ENCODE assay signal across 15 cellular contexts in the genomic region with DNA sequence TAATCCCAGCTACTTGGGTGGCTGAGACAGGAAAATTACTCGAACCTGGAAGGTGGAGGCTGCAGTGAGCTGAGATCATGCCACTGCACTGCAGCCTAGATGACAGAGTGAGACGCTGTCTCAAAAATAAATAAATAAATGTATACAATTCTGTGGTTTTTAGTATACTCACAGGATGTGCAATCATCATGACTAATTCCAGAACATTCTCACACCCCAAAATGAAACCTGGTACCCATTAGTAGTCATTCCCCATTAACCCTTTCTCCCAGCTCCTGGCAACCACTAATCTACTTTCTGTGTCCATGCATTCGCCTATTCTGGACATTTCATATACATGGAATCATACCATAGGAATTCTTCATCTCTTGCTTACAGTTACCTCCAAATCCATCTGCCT. TPM values are rescaled to one million over a fixed set of nuclear protein-coding genes. Genes with fewer than 3 reads are reported as not detected.
DNase-seq lines count a peak whose midpoint lies in the region; ATAC-seq and TF ChIP-seq lines count a peak whose summit lies in the region.
"Had no signal": no experiment of that assay in that cellular context is flagged by ENCODE, and none has a peak within 500 bp of the region (broad histone marks: within the 10 kb centered on the region; RNA-seq: fewer than 3 reads in every experiment).

No MANE protein-coding gene starts in this region.

- DNase-seq in AG10803 (ENCODE audit: low read depth): peak; percentile 46
- peak; percentile 11 for DNase-seq in dermis blood vessel endothelial cell
- DNase-seq in DMS79 (lab: John Stamatoyannopoulos, UW): no peak
- no peak for DNase-seq in SHP77 (lab: John Stamatoyannopoulos, UW)
- no peak for DNase-seq in AG08396 (ENCODE audit: low spot score)
- DNase-seq in NCI-H2081 (lab: John Stamatoyannopoulos, UW): no peak
- DNase-seq: activated CD4-positive, alpha-beta T cell treated with anti-CD3 and anti-CD28 coated beads, Interleukin-2, amount 10 ng/mL, durations not matched to agents 24 days and 14 days; C1 segment of cervical spinal cord; hippocampal formation; NCI-H526 treated with DMSO at 0.1 percent for 48 hours had no signal

- no peak overlapping the region for H3K4me3 ChIP-seq in AG10803 (ENCODE audit: low read length)
- H3K4me3 ChIP-seq: prostate gland, SK-N-MC, suprapubic skin had no signal

- TF ChIP-seq CTCF in AG10803 (conservative IDR thresholded peaks at IDR 0.05; ENCODE audit: low read length): no peak

- ATAC-seq in GM19351 (IDR thresholded peaks at IDR 0.05; ENCODE audit: unreplicated experiment) (peak; percentile 60), HG03432 (IDR thresholded peaks at IDR 0.05; ENCODE audit: unreplicated experiment) (peak; percentile 66)

RNA-seq across cellular contexts. Expression of a gene that starts 44.5 kb away (rescaled TPM):
- total RNA-seq in dermis blood vessel endothelial cell: 40.2 and 54.5 TPM in 2 replicates

Comparison
In these comparisons a context has a peak if more than half of its experiments do, and no peak if none do; other contexts are left out.
1. DNase-seq: peak in AG10803 (single experiment) and dermis blood vessel endothelial cell (single experiment); none in DMS79 (single experiment), SHP77 (0 of 2), AG08396 (single experiment) and NCI-H2081 (0 of 2).